ENCODE assay signal across 8 cellular contexts in genomic region chr15:30828304-30828639, GRCh38.
A peak's percentile ranks its signal among the peaks of the same experiment; 100 is the strongest.
DNase-seq lines count a peak whose midpoint lies in the region; ATAC-seq, FAIRE-seq and TF ChIP-seq lines count a peak whose summit lies in the region.
"Not testable (repeated sequence)": the region's sequence is repeated elsewhere in the genome, so short reads cannot be mapped to it uniquely, and the experiment has no call there.

No MANE protein-coding gene starts in this region.

- DNase-seq in DMS53 (lab: John Stamatoyannopoulos, UW): peak; percentile 51
- peak; percentile 76 for DNase-seq in HT1080 (ENCODE audit: low read depth)
- peak; percentile 26 for DNase-seq in RCC 7860 (ENCODE audit: low spot score)
- DNase-seq in activated CD8-positive, alpha-beta T cell treated with anti-CD3 and anti-CD28 coated beads for 36 hours: peak; percentile 17
- DNase-seq in bronchial epithelial cell (ENCODE audit: low read depth): peak; percentile 33
- DNase-seq in foreskin melanocyte: peak; percentile 59
- not testable (repeated sequence) for DNase-seq in lower lobe of right lung; stimulated activated effector memory CD8-positive, alpha-beta T cell treated with anti-CD3 and anti-CD28 coated beads, Interleukin-12 subunit alpha, Interleukin-12 subunit beta, amount 100 ng/mL, for 72 hours (ENCODE audit: low spot score in 2 of 2)

- intact Hi-C loops in activated CD8-positive, alpha-beta T cell treated with anti-CD3 and anti-CD28 coated beads for 36 hours (cut with micrococcal nuclease); lower lobe of right lung (cut with DNase I): not testable (repeated sequence)

- not testable (repeated sequence) for H3K4me1 ChIP-seq in lower lobe of right lung

- CTCF ChIA-PET in activated CD8-positive, alpha-beta T cell treated with anti-CD3 and anti-CD28 coated beads for 36 hours (lab: Charles Lee): interaction anchor here (1.2 to 3.6 kb wide), 2 partner anchors 18 to 30 kb away, joined by 3 to 13 read pairs; no protein-coding TSS in a partner anchor

- H3K36me3 ChIP-seq in bronchial epithelial cell (ENCODE audit: control insufficient read depth, insufficient read depth, low read length); lower lobe of right lung: not testable (repeated sequence)

- H3K27ac ChIP-seq in lower lobe of right lung: not testable (repeated sequence)

- not testable (repeated sequence) for H3K27me3 ChIP-seq in bronchial epithelial cell (ENCODE audit: control insufficient read depth, insufficient read depth, low read length); lower lobe of right lung (ENCODE audit: low read depth)

- not testable (repeated sequence) for H3K4me3 ChIP-seq in bronchial epithelial cell (ENCODE audit: low read depth, low read length); lower lobe of right lung

- not testable (repeated sequence) for H3K4me3 Mint-ChIP-seq in activated CD8-positive, alpha-beta T cell treated with anti-CD3 and anti-CD28 coated beads for 36 hours; stimulated activated effector memory CD8-positive, alpha-beta T cell treated with anti-CD3 and anti-CD28 coated beads, Interleukin-12 subunit alpha, Interleukin-12 subunit beta, amount 100 ng/mL, for 72 hours

- H3K36me3 Mint-ChIP-seq in activated CD8-positive, alpha-beta T cell treated with anti-CD3 and anti-CD28 coated beads for 36 hours (ENCODE audit: low read depth): not testable (repeated sequence)
- H3K36me3 Mint-ChIP-seq in stimulated activated effector memory CD8-positive, alpha-beta T cell treated with anti-CD3 and anti-CD28 coated beads, Interleukin-12 subunit alpha, Interleukin-12 subunit beta, amount 100 ng/mL, for 72 hours: peaks cover 81% of the 10 kb centered on the region

- ATAC-seq in activated CD8-positive, alpha-beta T cell treated with anti-CD3 and anti-CD28 coated beads for 36 hours: peak; percentile 89
- peak; percentile 44 to 64 for ATAC-seq in lower lobe of right lung
- peak; percentile 71 for ATAC-seq in stimulated activated effector memory CD8-positive, alpha-beta T cell treated with anti-CD3 and anti-CD28 coated beads, Interleukin-12 subunit alpha, Interleukin-12 subunit beta, amount 100 ng/mL, for 72 hours

- POLR2A ChIA-PET in activated CD8-positive, alpha-beta T cell treated with anti-CD3 and anti-CD28 coated beads for 36 hours (lab: Charles Lee): interaction anchor here (1.3 kb wide), 1 partner anchor 75 kb away, joined by 3 read pairs; the partner anchor contains the start of gene FAN1

- H3K27ac Mint-ChIP-seq in activated CD8-positive, alpha-beta T cell treated with anti-CD3 and anti-CD28 coated beads for 36 hours: not testable (repeated sequence)
- peak overlapping the region; percentile 23 for H3K27ac Mint-ChIP-seq in stimulated activated effector memory CD8-positive, alpha-beta T cell treated with anti-CD3 and anti-CD28 coated beads, Interleukin-12 subunit alpha, Interleukin-12 subunit beta, amount 100 ng/mL, for 72 hours

- not testable (repeated sequence) for TF ChIP-seq CTCF in activated CD8-positive, alpha-beta T cell treated with anti-CD3 and anti-CD28 coated beads for 36 hours (IDR thresholded peaks at IDR 0.05); bronchial epithelial cell (IDR thresholded peaks at IDR 0.05; ENCODE audit: insufficient read depth, low read length, severe bottlenecking); lower lobe of right lung (IDR thresholded peaks at IDR 0.05)

- H3K4me1 Mint-ChIP-seq in activated CD8-positive, alpha-beta T cell treated with anti-CD3 and anti-CD28 coated beads for 36 hours (ENCODE audit: low read depth): not testable (repeated sequence)
- H3K4me1 Mint-ChIP-seq in stimulated activated effector memory CD8-positive, alpha-beta T cell treated with anti-CD3 and anti-CD28 coated beads, Interleukin-12 subunit alpha, Interleukin-12 subunit beta, amount 100 ng/mL, for 72 hours: peaks cover 29% of the 10 kb centered on the region

- FAIRE-seq in RCC 7860 (lab: Jason Lieb, UNC): peak; percentile 70
- not testable (repeated sequence) for FAIRE-seq in bronchial epithelial cell (lab: Jason Lieb, UNC)

- not testable (repeated sequence) for H3K9me3 Mint-ChIP-seq in activated CD8-positive, alpha-beta T cell treated with anti-CD3 and anti-CD28 coated beads for 36 hours; stimulated activated effector memory CD8-positive, alpha-beta T cell treated with anti-CD3 and anti-CD28 coated beads, Interleukin-12 subunit alpha, Interleukin-12 subunit beta, amount 100 ng/mL, for 72 hours

- not testable (repeated sequence) for H3K27me3 Mint-ChIP-seq in activated CD8-positive, alpha-beta T cell treated with anti-CD3 and anti-CD28 coated beads for 36 hours

- H3K9me3 ChIP-seq in lower lobe of right lung: not testable (repeated sequence)
